8 cellular contexts compared by ENCODE assay signal in genomic region chr10:69801094-69801433, GRCh38.
A peak's percentile ranks its signal among the peaks of the same experiment; 100 is the strongest.
DNase-seq lines count a peak whose midpoint lies in the region; ATAC-seq lines count a peak whose summit lies in the region.

No MANE protein-coding gene starts in this region.

- H3K4me3 Mint-ChIP-seq in activated naive CD8-positive, alpha-beta T cell treated with anti-CD3 and anti-CD28 coated beads, Interleukin-2, amount 50 U/mL, for 24 hours = no peak overlapping the region

- WGBS in iPS DF 6.9 (ENCODE audit: insufficient coverage, insufficient read length) = no CpG with 5 or more reads among the region's 8 CpGs

- H3K4me1 ChIP-seq in iPS DF 6.9 (ENCODE audit: control insufficient read depth, insufficient read depth, low read length) = peaks cover 7% of the 10 kb centered on the region

- H3K36me3 ChIP-seq in iPS DF 6.9 (ENCODE audit: control insufficient read depth, insufficient read depth, low read length) = no peaks in the 10 kb centered on the region

- no peaks in the 10 kb centered on the region for H3K9me3 ChIP-seq in iPS DF 6.9 (ENCODE audit: control insufficient read depth, insufficient read depth, low read length)

- peak; percentile 53 for ATAC-seq in activated naive CD8-positive, alpha-beta T cell treated with anti-CD3 and anti-CD28 coated beads, Interleukin-2, amount 50 U/mL, for 24 hours

- DNase-seq in activated effector memory CD4-positive, alpha-beta T cell treated with anti-CD3 and anti-CD28 coated beads, Interleukin-2, amount 50 U/mL, for 16 hours = peak; percentile 67
- no peak for DNase-seq in activated effector memory CD4-positive, alpha-beta T cell treated with Interleukin-2 at 50 U/mL for 16 hours
- peak; percentile 14 for DNase-seq in NOMO-1 treated with DMSO at 0.1 percent for 48 hours (lab: John Stamatoyannopoulos, UW; ENCODE audit: unreplicated experiment)
- DNase-seq in activated naive CD8-positive, alpha-beta T cell treated with anti-CD3 and anti-CD28 coated beads, Interleukin-2, amount 50 U/mL, for 24 hours = peak; percentile 53
- peak; percentile 73 for DNase-seq in iPS DF 6.9 (ENCODE audit: low read depth, low spot score)
- DNase-seq in stimulated activated CD4-positive, alpha-beta T cell treated with anti-CD3 and anti-CD28 coated beads, Interleukin-12 subunit alpha, Interleukin-12 subunit beta, amount 100 ng/mL, for 48 hours (ENCODE audit: low read depth in 2 of 3, low spot score in 1 of 3) = peak; percentile 3 to 26 (median 24)
- no peak for DNase-seq in SIG-M5 treated with dmso at 0.1 percent for 504 hours (lab: John Stamatoyannopoulos, UW; ENCODE audit: unreplicated experiment)
- DNase-seq in retina = no peak

- peaks cover 6% of the 10 kb centered on the region; the same call in 1 of the 2 replicates for H3K27me3 ChIP-seq in iPS DF 6.9 (ENCODE audit: control insufficient read depth, insufficient read depth, low read length)

- H3K27ac ChIP-seq in iPS DF 6.9 (ENCODE audit: low read length) = no peak overlapping the region

- no peak overlapping the region for H3K27ac Mint-ChIP-seq in activated naive CD8-positive, alpha-beta T cell treated with anti-CD3 and anti-CD28 coated beads, Interleukin-2, amount 50 U/mL, for 24 hours

- H3K36me3 Mint-ChIP-seq in activated naive CD8-positive, alpha-beta T cell treated with anti-CD3 and anti-CD28 coated beads, Interleukin-2, amount 50 U/mL, for 24 hours (ENCODE audit: low read depth) = no peaks in the 10 kb centered on the region

- peaks cover 5% of the 10 kb centered on the region for H3K4me1 Mint-ChIP-seq in activated naive CD8-positive, alpha-beta T cell treated with anti-CD3 and anti-CD28 coated beads, Interleukin-2, amount 50 U/mL, for 24 hours

- H3K9me3 Mint-ChIP-seq in activated naive CD8-positive, alpha-beta T cell treated with anti-CD3 and anti-CD28 coated beads, Interleukin-2, amount 50 U/mL, for 24 hours = peaks cover 7% of the 10 kb centered on the region

- peaks cover 44% of the 10 kb centered on the region for H3K27me3 Mint-ChIP-seq in activated naive CD8-positive, alpha-beta T cell treated with anti-CD3 and anti-CD28 coated beads, Interleukin-2, amount 50 U/mL, for 24 hours

- peak overlapping the region; percentile 61; the same call in 1 of the 2 replicates for H3K4me3 ChIP-seq in iPS DF 6.9 (ENCODE audit: low read length)

Comparison
In these comparisons a context has a peak if more than half of its experiments do, and no peak if none do; other contexts are left out.
1. DNase-seq: peak in activated effector memory CD4-positive, alpha-beta T cell treated with anti-CD3 and anti-CD28 coated beads, Interleukin-2, amount 50 U/mL, for 16 hours (single experiment), NOMO-1 treated with DMSO at 0.1 percent for 48 hours (single experiment), activated naive CD8-positive, alpha-beta T cell treated with anti-CD3 and anti-CD28 coated beads, Interleukin-2, amount 50 U/mL, for 24 hours (single experiment), iPS DF 6.9 (single experiment) and stimulated activated CD4-positive, alpha-beta T cell treated with anti-CD3 and anti-CD28 coated beads, Interleukin-12 subunit alpha, Interleukin-12 subunit beta, amount 100 ng/mL, for 48 hours (3 of 3); none in activated effector memory CD4-positive, alpha-beta T cell treated with Interleukin-2 at 50 U/mL for 16 hours (single experiment), SIG-M5 treated with dmso at 0.1 percent for 504 hours (single experiment) and retina (single experiment).